ENCODE assay signal across 19 cellular contexts in the genomic region with DNA sequence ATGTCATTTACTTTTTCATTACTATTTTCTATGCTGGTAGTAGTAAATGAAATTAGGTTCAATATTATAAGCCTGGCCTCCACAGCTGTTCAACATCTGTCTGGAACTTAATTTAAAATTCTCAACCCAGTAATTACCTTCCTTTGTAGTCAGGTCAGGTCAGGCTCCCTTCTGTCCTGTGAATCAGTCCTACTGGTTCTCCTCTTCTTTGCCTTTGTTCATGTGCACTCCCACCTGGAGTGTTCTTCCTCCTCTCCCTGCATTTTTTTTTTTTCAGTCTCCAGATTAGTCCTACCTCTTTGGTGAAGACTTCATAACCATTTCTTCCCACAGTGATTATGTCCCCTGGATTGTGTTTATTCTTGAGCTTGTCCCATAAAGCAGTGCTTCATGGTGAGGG.
"Had no signal": no experiment of that assay in that cellular context is flagged by ENCODE, and none has a peak within 500 bp of the region (broad histone marks: within the 10 kb centered on the region; RNA-seq: fewer than 3 reads in every experiment).

No MANE protein-coding gene starts in this region.

- H3K9me3 Mint-ChIP-seq: activated T-helper 2 cell treated with anti-CD3 and anti-CD28 coated beads, Interferon-gamma antibody, Interleukin-2, Interleukin-4, amounts not matched to agents 10 μg/mL and 5 μg/mL and 100 μg/mL, durations not matched to agents 14 hours and 24 hours and 36 hours; brain; endodermal cell; naive B cell; T-cell had no signal

- H3K4me1 ChIP-seq: lower lobe of right lung, spleen, suprapubic skin had no signal

- H3K9me3 ChIP-seq: lower lobe of right lung, spleen, suprapubic skin had no signal

- H3K4me1 Mint-ChIP-seq: brain, endodermal cell, naive B cell had no signal

- ATAC-seq: left cardiac atrium, lower lobe of right lung, sciatic nerve, T-cell had no signal

- H3K4me3 ChIP-seq: lower lobe of right lung, spleen, suprapubic skin had no signal

- H3K27me3 ChIP-seq: spleen, suprapubic skin had no signal

- H3K4me3 Mint-ChIP-seq: brain, endodermal cell, naive B cell, T-cell had no signal

- H3K27ac Mint-ChIP-seq: activated T-helper 2 cell treated with anti-CD3 and anti-CD28 coated beads, Interferon-gamma antibody, Interleukin-2, Interleukin-4, amounts not matched to agents 10 μg/mL and 5 μg/mL and 100 μg/mL, durations not matched to agents 14 hours and 24 hours and 36 hours; brain; endodermal cell had no signal

- DNase-seq: activated naive CD4-positive, alpha-beta T cell treated with anti-CD3 and anti-CD28 coated beads, Interleukin-2, amount 50 U/mL, for 16 hours; activated T-cell treated with anti-CD3 and anti-CD28 coated beads for 4 hours; amygdala; dermis blood vessel endothelial cell; endodermal cell; erythroblast; hippocampal formation; left cardiac atrium; lower lobe of right lung; naive B cell; spleen; stimulated activated CD4-positive, alpha-beta T cell treated with anti-CD3 and anti-CD28 coated beads, Interleukin-1b, Interleukin-23, amount 100 ng/mL, for 48 hours; stimulated activated naive CD4-positive, alpha-beta T cell; T-cell; T1000 had no signal

- H3K27ac ChIP-seq: lower lobe of right lung, spleen, suprapubic skin had no signal

- H3K27me3 Mint-ChIP-seq: brain, naive B cell, T-cell had no signal
